ENCODE assay signal across 22 cellular contexts in the genomic region with DNA sequence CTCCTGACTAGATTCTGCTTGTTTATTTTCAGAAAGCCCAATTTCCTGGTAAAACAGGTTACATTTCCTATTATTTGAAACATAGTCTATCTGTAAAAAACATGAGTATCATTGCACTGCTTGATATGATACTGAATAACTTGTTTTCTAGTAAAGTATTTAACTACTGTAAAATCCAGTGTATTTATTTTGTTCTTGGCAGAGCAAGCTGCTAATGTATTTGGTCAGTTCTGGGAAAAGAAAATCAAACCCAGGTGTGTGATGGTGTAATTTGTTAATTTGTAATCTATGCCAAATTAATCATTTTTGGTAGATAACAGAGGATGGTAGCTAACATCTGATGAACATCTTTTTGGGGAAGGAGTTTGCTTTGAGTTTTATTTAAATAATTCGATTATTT.
"Had no signal": no experiment of that assay in that cellular context is flagged by ENCODE, and none has a peak within 500 bp of the region (broad histone marks: within the 10 kb centered on the region; RNA-seq: fewer than 3 reads in every experiment).

No MANE protein-coding gene starts in this region.

- H3K27me3 ChIP-seq: ascending aorta, brain microvascular endothelial cell, foreskin keratinocyte, left lung, thyroid gland had no signal

- H3K27me3 Mint-ChIP-seq: activated CD4-positive, alpha-beta memory T cell treated with anti-CD3 and anti-CD28 coated beads for 36 hours; activated CD8-positive, alpha-beta memory T cell treated with anti-CD3 and anti-CD28 coated beads, Interleukin-2, amount 10 ng/mL, durations not matched to agents 7 days and 5 days; dendritic cell treated with granulocyte-macrophage colony-stimulating factor and Interleukin-4, amounts not matched to agents 40 ng/mL and 50 ng/mL, for 4 days; stimulated activated naive CD8-positive, alpha-beta T cell treated with anti-CD3 and anti-CD28 coated beads, Interleukin-15, Interleukin-2, amounts not matched to agents 100 ng/mL and 50 ng/mL, for 24 hours had no signal

- H3K4me1 ChIP-seq: ascending aorta, foreskin keratinocyte had no signal

- H3K9me3 Mint-ChIP-seq: activated CD4-positive, alpha-beta memory T cell treated with anti-CD3 and anti-CD28 coated beads for 36 hours; dendritic cell treated with granulocyte-macrophage colony-stimulating factor and Interleukin-4, amounts not matched to agents 40 ng/mL and 50 ng/mL, for 4 days; natural killer cell; stimulated activated naive CD8-positive, alpha-beta T cell treated with anti-CD3 and anti-CD28 coated beads, Interleukin-15, Interleukin-2, amounts not matched to agents 100 ng/mL and 50 ng/mL, for 24 hours had no signal

- H3K4me3 Mint-ChIP-seq: activated CD4-positive, alpha-beta memory T cell treated with anti-CD3 and anti-CD28 coated beads for 36 hours; activated CD8-positive, alpha-beta memory T cell treated with anti-CD3 and anti-CD28 coated beads, Interleukin-2, amount 10 ng/mL, durations not matched to agents 7 days and 5 days; dendritic cell treated with granulocyte-macrophage colony-stimulating factor and Interleukin-4, amounts not matched to agents 40 ng/mL and 50 ng/mL, for 4 days; natural killer cell; stimulated activated naive CD8-positive, alpha-beta T cell treated with anti-CD3 and anti-CD28 coated beads, Interleukin-15, Interleukin-2, amounts not matched to agents 100 ng/mL and 50 ng/mL, for 24 hours had no signal

- H3K9me3 ChIP-seq: ascending aorta, left lung, thyroid gland had no signal

- H3K4me3 ChIP-seq: ascending aorta, left lung, lung, thyroid gland had no signal

- H3K36me3 Mint-ChIP-seq: natural killer cell had no signal

- H3K27ac Mint-ChIP-seq: activated CD4-positive, alpha-beta memory T cell treated with anti-CD3 and anti-CD28 coated beads for 36 hours; activated CD8-positive, alpha-beta memory T cell treated with anti-CD3 and anti-CD28 coated beads, Interleukin-2, amount 10 ng/mL, durations not matched to agents 7 days and 5 days; dendritic cell treated with granulocyte-macrophage colony-stimulating factor and Interleukin-4, amounts not matched to agents 40 ng/mL and 50 ng/mL, for 4 days; natural killer cell; stimulated activated naive CD8-positive, alpha-beta T cell treated with anti-CD3 and anti-CD28 coated beads, Interleukin-15, Interleukin-2, amounts not matched to agents 100 ng/mL and 50 ng/mL, for 24 hours had no signal

- H3K27ac ChIP-seq: ascending aorta, brain microvascular endothelial cell, foreskin keratinocyte, left lung, thyroid gland had no signal

- DNase-seq: activated CD4-positive, alpha-beta memory T cell treated with anti-CD3 and anti-CD28 coated beads for 36 hours; activated CD4-positive, alpha-beta T cell treated with anti-CD3 and anti-CD28 coated beads for 4 hours; activated CD4-positive, CD25-positive, alpha-beta regulatory T cell; activated CD8-positive, alpha-beta memory T cell treated with anti-CD3 and anti-CD28 coated beads, Interleukin-2, amount 10 ng/mL, durations not matched to agents 7 days and 5 days; activated naive CD4-positive, alpha-beta T cell treated with Interleukin-2 at 50 U/mL for 16 hours; activated T-cell treated with anti-CD3 and anti-CD28 coated beads for 4 hours; brain microvascular endothelial cell; caudate nucleus; effector CD4-positive, alpha-beta T cell; foreskin keratinocyte; left lung; natural killer cell; right cardiac atrium; stimulated activated CD4-positive, alpha-beta T cell treated with anti-CD3 and anti-CD28 coated beads, Interleukin-4, amount 100 ng/mL, for 24 hours; substantia nigra; T-helper 1 cell; T1000; thyroid gland had no signal

- ATAC-seq: activated CD8-positive, alpha-beta memory T cell treated with anti-CD3 and anti-CD28 coated beads, Interleukin-2, amount 10 ng/mL, durations not matched to agents 7 days and 5 days; foreskin keratinocyte; left lung; natural killer cell; right cardiac atrium had no signal
